19 cellular contexts compared by ENCODE assay signal in the genomic region with DNA sequence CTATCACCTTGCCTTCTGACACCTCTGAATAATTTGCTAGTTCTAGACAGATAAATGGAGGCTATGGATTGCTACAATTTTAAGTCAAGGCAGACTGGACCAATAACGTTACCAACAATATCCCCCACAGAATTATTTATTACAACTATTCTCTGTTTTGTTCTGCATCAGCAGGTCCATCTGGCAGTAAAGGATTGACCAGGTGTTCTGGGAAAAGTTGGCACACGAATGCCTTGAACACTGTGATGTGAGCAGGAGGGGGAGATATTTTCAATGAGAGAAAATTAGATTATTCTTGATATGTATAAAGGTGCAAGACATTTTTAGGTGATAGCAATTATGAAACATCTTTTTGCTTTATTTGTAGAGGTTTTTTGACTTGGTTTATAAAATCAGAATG.
"Had no signal": no experiment of that assay in that cellular context is flagged by ENCODE, and none has a peak within 500 bp of the region (broad histone marks: within the 10 kb centered on the region; RNA-seq: fewer than 3 reads in every experiment).

No MANE protein-coding gene starts in this region.

- H3K9me3 Mint-ChIP-seq: neural progenitor cell had no signal

- H3K4me1 Mint-ChIP-seq: activated CD4-positive, alpha-beta T cell treated with anti-CD3 and anti-CD28 coated beads for 36 hours; naive thymus-derived CD4-positive, alpha-beta T cell had no signal

- H3K4me1 ChIP-seq: gastroesophageal sphincter, neural progenitor cell, prostate gland, right atrium auricular region had no signal

- H3K36me3 Mint-ChIP-seq: activated naive CD4-positive, alpha-beta T cell treated with anti-CD3 and anti-CD28 coated beads, Interleukin-2, amount 50 U/mL, for 72 hours; naive thymus-derived CD4-positive, alpha-beta T cell; neural progenitor cell had no signal

- H3K4me3 Mint-ChIP-seq: activated CD4-positive, alpha-beta T cell treated with anti-CD3 and anti-CD28 coated beads for 36 hours; naive thymus-derived CD4-positive, alpha-beta T cell; neural progenitor cell; WTC11 had no signal

- DNase-seq: activated CD4-positive, alpha-beta T cell treated with anti-CD3 and anti-CD28 coated beads for 36 hours; activated CD4-positive, alpha-beta T cell treated with anti-CD3 and anti-CD28 coated beads, Interleukin-2, amount 50 U/mL, for 48 hours; activated gamma-delta T cell treated with Interleukin-2 at 50 U/mL for 16 hours; dermis blood vessel endothelial cell; effector memory CD4-positive, alpha-beta T cell; mesendoderm; naive thymus-derived CD4-positive, alpha-beta T cell; stimulated activated CD4-positive, alpha-beta T cell treated with anti-CD3 and anti-CD28 coated beads, Interleukin-12 subunit alpha, Interleukin-12 subunit beta, amount 100 ng/mL, for 4 hours; stimulated activated CD4-positive, alpha-beta T cell treated with anti-CD3 and anti-CD28 coated beads, Interleukin-1b, Interleukin-23, amount 100 ng/mL, for 48 hours; stimulated activated CD8-positive, alpha-beta memory T cell treated with anti-CD3 and anti-CD28 coated beads, Interleukin-4, amount 100 ng/mL, for 48 hours; stimulated activated naive CD4-positive, alpha-beta T cell had no signal

- H3K4me2 ChIP-seq: neural progenitor cell had no signal

- H3K27me3 Mint-ChIP-seq: activated CD4-positive, alpha-beta T cell treated with anti-CD3 and anti-CD28 coated beads for 36 hours; naive thymus-derived CD4-positive, alpha-beta T cell had no signal

- H3K27me3 ChIP-seq: adrenal gland, esophagus muscularis mucosa, gastroesophageal sphincter, neural progenitor cell, right atrium auricular region had no signal

- H3K4me3 ChIP-seq: adrenal gland, esophagus muscularis mucosa, gastroesophageal sphincter, neural progenitor cell, prostate gland, right atrium auricular region had no signal

- H2AFZ ChIP-seq: neural progenitor cell had no signal

- H3K36me3 ChIP-seq: adrenal gland, esophagus muscularis mucosa, gastroesophageal sphincter, prostate gland, right atrium auricular region had no signal

- H3K27ac Mint-ChIP-seq: activated CD4-positive, alpha-beta T cell treated with anti-CD3 and anti-CD28 coated beads for 36 hours; activated naive CD4-positive, alpha-beta T cell treated with anti-CD3 and anti-CD28 coated beads, Interleukin-2, amount 50 U/mL, for 72 hours; naive thymus-derived CD4-positive, alpha-beta T cell; neural progenitor cell; WTC11 had no signal

- H3K9me3 ChIP-seq: adrenal gland, esophagus muscularis mucosa, gastroesophageal sphincter, prostate gland, right atrium auricular region had no signal

- H3K27ac ChIP-seq: adrenal gland, esophagus muscularis mucosa, gastroesophageal sphincter, neural progenitor cell, prostate gland, right atrium auricular region had no signal

- ATAC-seq: activated CD4-positive, alpha-beta T cell treated with anti-CD3 and anti-CD28 coated beads for 36 hours; activated naive CD4-positive, alpha-beta T cell treated with anti-CD3 and anti-CD28 coated beads, Interleukin-2, amount 50 U/mL, for 72 hours; gastroesophageal sphincter; naive thymus-derived CD4-positive, alpha-beta T cell; WTC11 had no signal
